23 cellular contexts compared by ENCODE assay signal in genomic region chr2:15533860-15534480, GRCh38.
"Had no signal": no experiment of that assay in that cellular context is flagged by ENCODE, and none has a peak within 500 bp of the region (broad histone marks: within the 10 kb centered on the region; RNA-seq: fewer than 3 reads in every experiment).

No MANE protein-coding gene starts in this region.

- H3K4me1 ChIP-seq: esophagus muscularis mucosa, foreskin keratinocyte, gastroesophageal sphincter, left lung, lower lobe of right lung had no signal

- H3K4me2 ChIP-seq: hepatocyte had no signal

- H3K9me3 ChIP-seq: esophagus muscularis mucosa, gastroesophageal sphincter, heart left ventricle, left lung, lower lobe of right lung, mucosa of descending colon had no signal

- FAIRE-seq: colon, endothelial cell of umbilical vein, frontal cortex had no signal

- H2AFZ ChIP-seq: hepatocyte had no signal

- H3K27ac ChIP-seq: coronary artery, dorsolateral prefrontal cortex, esophagus muscularis mucosa, foreskin keratinocyte, gastroesophageal sphincter, heart left ventricle, hepatocyte, left lung, lower lobe of right lung had no signal

- ATAC-seq: foreskin keratinocyte, gastroesophageal sphincter, heart left ventricle, left cardiac atrium, left lung, left ventricle myocardium superior, lower lobe of right lung, mucosa of descending colon had no signal

- DNase-seq: dermis blood vessel endothelial cell; dorsolateral prefrontal cortex; effector CD4-positive, alpha-beta T cell; effector memory CD4-positive, alpha-beta T cell; foreskin keratinocyte; heart left ventricle; hypothalamus; immature natural killer cell; islet precursor cell; left cardiac atrium; left lung; left ventricle myocardium superior; lower lobe of right lung; mesenchymal stem cell; mucosa of descending colon; naive B cell had no signal

- H3K79me2 ChIP-seq: hepatocyte had no signal

- H3K27me3 ChIP-seq: dorsolateral prefrontal cortex, esophagus muscularis mucosa, foreskin keratinocyte, gastroesophageal sphincter, heart left ventricle, hepatocyte, left lung had no signal

- H3K4me3 ChIP-seq: coronary artery, dorsolateral prefrontal cortex, esophagus muscularis mucosa, gastroesophageal sphincter, heart left ventricle, hepatocyte, left lung, lower lobe of right lung, mucosa of descending colon had no signal
